Comparison of ENCODE assay signal across 12 cellular contexts in the genomic region with DNA sequence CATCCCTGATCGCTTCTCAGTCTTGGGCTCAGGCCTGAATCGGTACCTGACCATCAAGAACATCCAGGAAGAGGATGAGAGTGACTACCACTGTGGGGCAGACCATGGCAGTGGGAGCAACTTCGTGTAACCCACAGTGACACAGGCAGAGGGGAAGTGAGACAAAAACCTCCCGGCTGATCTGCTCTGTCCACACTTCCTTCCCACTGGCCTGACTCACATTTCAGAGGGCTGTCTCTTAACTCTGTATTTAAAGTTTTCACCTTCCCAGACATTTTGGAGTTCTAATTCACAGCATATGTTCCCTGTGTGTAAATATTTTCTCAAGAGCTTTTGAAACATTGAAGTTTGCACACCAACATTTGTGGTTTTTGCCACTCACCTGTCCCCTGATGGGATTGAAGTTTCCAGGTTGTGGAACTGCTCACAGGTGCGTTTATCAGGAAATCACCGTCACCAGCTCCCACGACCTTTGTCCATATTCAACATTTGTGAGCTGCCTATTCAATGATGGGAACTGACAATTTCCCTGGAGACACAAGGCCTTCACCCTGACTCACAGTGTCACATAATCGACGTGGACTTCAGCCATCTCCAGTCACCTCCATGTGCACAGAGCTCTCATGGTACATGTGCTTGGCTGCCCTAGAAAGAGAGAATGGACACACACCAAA.
DNase-seq lines count a peak whose midpoint lies in the region; ATAC-seq and TF ChIP-seq lines count a peak whose summit lies in the region.
"Had no signal": no experiment of that assay in that cellular context is flagged by ENCODE, and none has a peak within 500 bp of the region (broad histone marks: within the 10 kb centered on the region; RNA-seq: fewer than 3 reads in every experiment).

No MANE protein-coding gene starts in this region.

- no peak overlapping the region for H2AFZ ChIP-seq in hepatocyte
- H2AFZ ChIP-seq: GM23338 had no signal

- intact Hi-C loops in natural killer cell (cut with micrococcal nuclease) = no loop called here

- H3K36me3 ChIP-seq in Peyer's patch (no peaks in the 10 kb centered on the region), hepatocyte (replicated peaks; ENCODE audit: insufficient read depth, low read depth) (no peaks in the 10 kb centered on the region)

- ATAC-seq in natural killer cell treated with Interleukin-12 subunit alpha and Interleukin-12 subunit beta and Interleukin-15 and Interleukin-18, amount 100 ng/mL, for 72 hours = peak; percentile 13 to 46
- ATAC-seq in natural killer cell (no peak), HG03354 (IDR thresholded peaks at IDR 0.05; ENCODE audit: poor library complexity, severe bottlenecking, unreplicated experiment) (no peak), GM18873 (IDR thresholded peaks at IDR 0.05; ENCODE audit: low FRiP score, unreplicated experiment) (no peak)

- H3K79me2 ChIP-seq in hepatocyte = no peaks in the 10 kb centered on the region

- H3K27ac ChIP-seq in Peyer's patch (peak overlapping the region in 3 of 4 donors; percentile 37 to 68 (median 50)), hepatocyte (peak overlapping the region; percentile 73)
- H3K27ac ChIP-seq: body of pancreas had no signal

- no peaks in the 10 kb centered on the region for H3K9me3 Mint-ChIP-seq in natural killer cell treated with Interleukin-12 subunit alpha and Interleukin-12 subunit beta and Interleukin-15 and Interleukin-18, amount 100 ng/mL, for 72 hours
- H3K9me3 Mint-ChIP-seq in natural killer cell (no peaks in the 10 kb centered on the region), HFFc6 (no peaks in the 10 kb centered on the region), immature natural killer cell (no peaks in the 10 kb centered on the region)
- H3K9me3 Mint-ChIP-seq: activated CD4-positive, alpha-beta memory T cell treated with anti-CD3 and anti-CD28 coated beads, Interleukin-2, amount 10 ng/mL, durations not matched to agents 7 days and 5 days; GM23338; T-cell had no signal

- no peak overlapping the region for H3K4me3 Mint-ChIP-seq in natural killer cell treated with Interleukin-12 subunit alpha and Interleukin-12 subunit beta and Interleukin-15 and Interleukin-18, amount 100 ng/mL, for 72 hours
- no peak overlapping the region for H3K4me3 Mint-ChIP-seq in natural killer cell
- no peak overlapping the region for H3K4me3 Mint-ChIP-seq in HFFc6
- no peak overlapping the region for H3K4me3 Mint-ChIP-seq in immature natural killer cell
- H3K4me3 Mint-ChIP-seq: activated CD4-positive, alpha-beta memory T cell treated with anti-CD3 and anti-CD28 coated beads, Interleukin-2, amount 10 ng/mL, durations not matched to agents 7 days and 5 days; GM23338; T-cell had no signal

- no peaks in the 10 kb centered on the region for H4K20me1 ChIP-seq in hepatocyte (ENCODE audit: insufficient read depth, poor library complexity, severe bottlenecking)

- H3K4me1 Mint-ChIP-seq in natural killer cell treated with Interleukin-12 subunit alpha and Interleukin-12 subunit beta and Interleukin-15 and Interleukin-18, amount 100 ng/mL, for 72 hours (ENCODE audit: low read depth in 2 of 2) = no peaks in the 10 kb centered on the region
- H3K4me1 Mint-ChIP-seq in natural killer cell (no peaks in the 10 kb centered on the region), HFFc6 (ENCODE audit: low read depth) (no peaks in the 10 kb centered on the region), immature natural killer cell (no peaks in the 10 kb centered on the region)

- no peak for DNase-seq in natural killer cell treated with Interleukin-12 subunit alpha and Interleukin-12 subunit beta and Interleukin-15 and Interleukin-18, amount 100 ng/mL, for 72 hours (ENCODE audit: low spot score)
- DNase-seq in natural killer cell (no peak), Peyer's patch (peak in 2 of 3 donors; percentile 55 to 77), hepatocyte (ENCODE audit: low spot score) (peak; percentile 25), HFFc6 (no peak), immature natural killer cell (no peak)

- peaks cover 15 to 21% of the 10 kb centered on the region in 2 donors for H3K27me3 Mint-ChIP-seq in natural killer cell treated with Interleukin-12 subunit alpha and Interleukin-12 subunit beta and Interleukin-15 and Interleukin-18, amount 100 ng/mL, for 72 hours
- H3K27me3 Mint-ChIP-seq in natural killer cell (ENCODE audit: low read depth in 2 of 2) = peaks cover 14% of the 10 kb centered on the region in 2 donors
- peaks cover 18% of the 10 kb centered on the region for H3K27me3 Mint-ChIP-seq in HFFc6 (ENCODE audit: insufficient read depth)
- no peaks in the 10 kb centered on the region for H3K27me3 Mint-ChIP-seq in immature natural killer cell (ENCODE audit: low read depth in 3 of 3)

- H3K36me3 Mint-ChIP-seq in natural killer cell treated with Interleukin-12 subunit alpha and Interleukin-12 subunit beta and Interleukin-15 and Interleukin-18, amount 100 ng/mL, for 72 hours = no peaks in the 10 kb centered on the region
- H3K36me3 Mint-ChIP-seq in natural killer cell (no peaks in the 10 kb centered on the region), HFFc6 (ENCODE audit: low read depth) (no peaks in the 10 kb centered on the region), immature natural killer cell (no peaks in the 10 kb centered on the region)
- H3K36me3 Mint-ChIP-seq: T-cell had no signal

- H3K4me3 ChIP-seq in Peyer's patch (no peak overlapping the region), hepatocyte (no peak overlapping the region)
- H3K4me3 ChIP-seq: body of pancreas, GM23338 had no signal

- 73% methylated on average over 9 of the region's 9 CpGs for WGBS in hepatocyte (ENCODE audit: low lambda C conversion rate, missing lambda C conversion rate)

- H3K27me3 ChIP-seq in Peyer's patch (no peaks in the 10 kb centered on the region), hepatocyte (peaks cover 18% of the 10 kb centered on the region)
- H3K27me3 ChIP-seq: body of pancreas had no signal

- H3K9me3 ChIP-seq in Peyer's patch (no peaks in the 10 kb centered on the region), hepatocyte (ENCODE audit: low read depth) (no peaks in the 10 kb centered on the region)
- H3K9me3 ChIP-seq: body of pancreas had no signal

- H3K4me1 ChIP-seq in Peyer's patch (peaks cover 4 to 19% (median 7%) of the 10 kb centered on the region in 4 donors), hepatocyte (ENCODE audit: insufficient read depth) (peaks cover 7% of the 10 kb centered on the region)

- no peak for TF ChIP-seq POLR2A in Peyer's patch (IDR thresholded peaks at IDR 0.05)

- no peak for TF ChIP-seq CTCF in natural killer cell (IDR thresholded peaks at IDR 0.05)
- TF ChIP-seq CTCF in Peyer's patch (IDR thresholded peaks at IDR 0.05) = no peak
- no peak for TF ChIP-seq CTCF in hepatocyte (IDR thresholded peaks at IDR 0.05; ENCODE audit: poor library complexity)
- TF ChIP-seq CTCF in HFFc6 (IDR thresholded peaks at IDR 0.05) = no peak

- no peaks in the 10 kb centered on the region for H3K9me2 ChIP-seq in hepatocyte (replicated peaks; ENCODE audit: insufficient read depth)

- no peak overlapping the region for H3K4me2 ChIP-seq in hepatocyte
- H3K4me2 ChIP-seq: GM23338 had no signal

- no peak overlapping the region for H3K27ac Mint-ChIP-seq in natural killer cell treated with Interleukin-12 subunit alpha and Interleukin-12 subunit beta and Interleukin-15 and Interleukin-18, amount 100 ng/mL, for 72 hours
- H3K27ac Mint-ChIP-seq in natural killer cell (no peak overlapping the region), HFFc6 (no peak overlapping the region), immature natural killer cell (no peak overlapping the region)
- H3K27ac Mint-ChIP-seq: activated CD4-positive, alpha-beta memory T cell treated with anti-CD3 and anti-CD28 coated beads, Interleukin-2, amount 10 ng/mL, durations not matched to agents 7 days and 5 days; GM23338; T-cell had no signal

Comparison
In these comparisons a context has a peak if more than half of its experiments do, and no peak if none do; other contexts are left out.
1. ATAC-seq: peak in natural killer cell treated with Interleukin-12 subunit alpha and Interleukin-12 subunit beta and Interleukin-15 and Interleukin-18, amount 100 ng/mL, for 72 hours (2 of 2); none in natural killer cell (0 of 3), HG03354 (single experiment) and GM18873 (single experiment).
2. DNase-seq: peak in Peyer's patch (2 of 3) and hepatocyte (single experiment); none in natural killer cell treated with Interleukin-12 subunit alpha and Interleukin-12 subunit beta and Interleukin-15 and Interleukin-18, amount 100 ng/mL, for 72 hours (single experiment), natural killer cell (single experiment), HFFc6 (single experiment) and immature natural killer cell (0 of 3).